In the genomic region with DNA sequence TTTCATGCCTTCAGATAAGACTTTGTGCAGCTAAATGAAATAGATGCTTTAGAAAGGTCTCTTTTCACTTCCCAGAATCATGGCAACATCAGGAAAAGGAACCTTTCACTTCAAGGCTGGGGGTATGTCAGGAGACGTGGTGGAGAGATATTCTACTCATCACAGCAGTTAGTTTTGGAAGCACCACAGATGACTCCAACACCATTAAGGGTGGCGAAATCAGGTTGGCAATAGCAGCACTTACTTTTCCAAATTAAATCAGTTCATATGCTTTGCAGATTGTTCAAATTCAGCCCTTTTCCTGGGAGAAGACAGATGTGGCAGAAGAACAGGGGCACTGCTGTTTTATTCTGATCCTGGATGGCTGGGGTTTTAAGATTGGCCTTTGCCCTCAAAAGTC, we compare ENCODE assay signal across 23 cellular contexts.
DNase-seq lines count a peak whose midpoint lies in the region; ATAC-seq and TF ChIP-seq lines count a peak whose summit lies in the region.
"Had no signal": no experiment of that assay in that cellular context is flagged by ENCODE, and none has a peak within 500 bp of the region (broad histone marks: within the 10 kb centered on the region; RNA-seq: fewer than 3 reads in every experiment).

No MANE protein-coding gene starts in this region.

- H3K4me1 Mint-ChIP-seq in activated CD4-positive, alpha-beta T cell treated with anti-CD3 and anti-CD28 coated beads for 36 hours: peaks cover 93% of the 10 kb centered on the region
- H3K4me1 Mint-ChIP-seq in CD4-positive, CD25-positive, alpha-beta regulatory T cell: peaks cover 64 to 95% (median 80%) of the 10 kb centered on the region in 4 donors
- H3K4me1 Mint-ChIP-seq in T-helper 17 cell (peaks cover 84% of the 10 kb centered on the region), WTC11 (peaks cover 15% of the 10 kb centered on the region)

- peak overlapping the region; percentile 61 for H3K4me3 Mint-ChIP-seq in activated CD4-positive, alpha-beta T cell treated with anti-CD3 and anti-CD28 coated beads for 36 hours
- H3K4me3 Mint-ChIP-seq in CD4-positive, CD25-positive, alpha-beta regulatory T cell: peak overlapping the region; percentile 28 to 85 (median 56)
- H3K4me3 Mint-ChIP-seq in T-helper 17 cell: peak overlapping the region; percentile 90
- no peak overlapping the region for H3K4me3 Mint-ChIP-seq in WTC11

- H3K27me3 ChIP-seq in CD4-positive, CD25-positive, alpha-beta regulatory T cell (ENCODE audit: control insufficient read depth, insufficient read depth, low read length): no peaks in the 10 kb centered on the region

- POLR2A ChIA-PET in activated CD4-positive, alpha-beta T cell treated with anti-CD3 and anti-CD28 coated beads for 36 hours (lab: Charles Lee): interaction anchor here (0.9 to 1.8 kb wide), 3 partner anchors 18 to 82 kb away, joined by 3 to 7 read pairs (median 6); no protein-coding TSS in a partner anchor
- POLR2A ChIA-PET in WTC11 (lab: Charles Lee): no interaction called here

- no peaks in the 10 kb centered on the region for H3K9me3 ChIP-seq in CD4-positive, CD25-positive, alpha-beta regulatory T cell (ENCODE audit: control insufficient read depth in 2 of 2, low read length in 2 of 2)
- no peaks in the 10 kb centered on the region for H3K9me3 ChIP-seq in T-helper 17 cell (ENCODE audit: control insufficient read depth, low read length, poor library complexity, severe bottlenecking)

- intact Hi-C loops in activated CD4-positive, alpha-beta T cell treated with anti-CD3 and anti-CD28 coated beads for 36 hours (cut with DNase I, micrococcal nuclease): no loop called here

- H3K27ac ChIP-seq in CD4-positive, CD25-positive, alpha-beta regulatory T cell (ENCODE audit: insufficient read depth, low read length, poor library complexity, severe bottlenecking): no peak overlapping the region
- H3K27ac ChIP-seq: C4-2B, dorsolateral prefrontal cortex, WERI-Rb-1 had no signal

- CTCF ChIA-PET in activated CD4-positive, alpha-beta T cell treated with anti-CD3 and anti-CD28 coated beads for 36 hours (lab: Charles Lee): no interaction called here
- CTCF ChIA-PET in WTC11 (lab: Charles Lee): no interaction called here

- H3K27me3 Mint-ChIP-seq in activated CD4-positive, alpha-beta T cell treated with anti-CD3 and anti-CD28 coated beads for 36 hours: no peaks in the 10 kb centered on the region
- H3K27me3 Mint-ChIP-seq in CD4-positive, CD25-positive, alpha-beta regulatory T cell: no peaks in the 10 kb centered on the region
- no peaks in the 10 kb centered on the region for H3K27me3 Mint-ChIP-seq in T-helper 17 cell
- no peaks in the 10 kb centered on the region for H3K27me3 Mint-ChIP-seq in WTC11 (ENCODE audit: low read depth)

- peaks cover 64% of the 10 kb centered on the region for H3K4me1 ChIP-seq in CD4-positive, CD25-positive, alpha-beta regulatory T cell (ENCODE audit: control insufficient read depth, insufficient read depth, low read length, poor library complexity, severe bottlenecking)

- no peak for TF ChIP-seq CTCF in fibroblast of the aortic adventitia (IDR thresholded peaks at IDR 0.05; ENCODE audit: insufficient read depth, low read length)
- no peak for TF ChIP-seq CTCF in WTC11 (IDR thresholded peaks at IDR 0.05)

- ATAC-seq in activated CD4-positive, alpha-beta T cell treated with anti-CD3 and anti-CD28 coated beads for 36 hours: no peak
- ATAC-seq in CD4-positive, CD25-positive, alpha-beta regulatory T cell (ENCODE audit: low read depth in 2 of 2): no peak
- ATAC-seq in T-helper 17 cell (no peak), WTC11 (no peak)
- ATAC-seq: HepG2, PC-3 had no signal

- no peak for DNase-seq in activated CD4-positive, alpha-beta T cell treated with anti-CD3 and anti-CD28 coated beads for 36 hours
- DNase-seq in activated CD4-positive, alpha-beta T cell treated with anti-CD3 and anti-CD28 coated beads for 1 hour: no peak
- no peak for DNase-seq in CD4-positive, CD25-positive, alpha-beta regulatory T cell
- no peak for DNase-seq in T-helper 17 cell
- peak; percentile 31 for DNase-seq in fibroblast of the aortic adventitia (ENCODE audit: low read depth)
- DNase-seq in WTC11 (ENCODE audit: low spot score): no peak
- DNase-seq in stimulated activated naive CD4-positive, alpha-beta T cell (lab: John Stamatoyannopoulos, UW): no peak
- no peak for DNase-seq in NCI-H1092 (lab: John Stamatoyannopoulos, UW)
- DNase-seq: activated gamma-delta T cell; aorta; caudate nucleus; dorsolateral prefrontal cortex; foreskin melanocyte; GF-D8; NCI-H226; NCI-H774; PC-3; SHP77 treated with DMSO at 0.1 percent for 48 hours; stimulated activated CD4-positive, alpha-beta T cell treated with anti-CD3 and anti-CD28 coated beads, Interleukin-4, amount 100 ng/mL, for 1 hour; WERI-Rb-1 had no signal

- peaks cover 9% of the 10 kb centered on the region for H3K36me3 ChIP-seq in CD4-positive, CD25-positive, alpha-beta regulatory T cell (ENCODE audit: control insufficient read depth, insufficient read depth, low read length)
- H3K36me3 ChIP-seq: WERI-Rb-1 had no signal

- H3K4me3 ChIP-seq in CD4-positive, CD25-positive, alpha-beta regulatory T cell (ENCODE audit: low read depth, low read length): peak overlapping the region; percentile 71
- H3K4me3 ChIP-seq in fibroblast of the aortic adventitia (ENCODE audit: low read depth, low read length): no peak overlapping the region
- H3K4me3 ChIP-seq: dorsolateral prefrontal cortex, lung had no signal

- H3K36me3 Mint-ChIP-seq in activated CD4-positive, alpha-beta T cell treated with anti-CD3 and anti-CD28 coated beads for 36 hours (ENCODE audit: low read depth): peaks cover 20% of the 10 kb centered on the region
- H3K36me3 Mint-ChIP-seq in CD4-positive, CD25-positive, alpha-beta regulatory T cell: peaks cover 19% of the 10 kb centered on the region
- H3K36me3 Mint-ChIP-seq in T-helper 17 cell (ENCODE audit: low read depth) (peaks cover 4% of the 10 kb centered on the region), WTC11 (no peaks in the 10 kb centered on the region)

- H3K9me3 Mint-ChIP-seq in activated CD4-positive, alpha-beta T cell treated with anti-CD3 and anti-CD28 coated beads for 36 hours (ENCODE audit: low read depth): no peaks in the 10 kb centered on the region
- no peaks in the 10 kb centered on the region for H3K9me3 Mint-ChIP-seq in CD4-positive, CD25-positive, alpha-beta regulatory T cell
- H3K9me3 Mint-ChIP-seq in WTC11: no peaks in the 10 kb centered on the region

- H3K27ac Mint-ChIP-seq in activated CD4-positive, alpha-beta T cell treated with anti-CD3 and anti-CD28 coated beads for 36 hours: peak overlapping the region; percentile 99
- peak overlapping the region; percentile 68 to 93 (median 77) for H3K27ac Mint-ChIP-seq in CD4-positive, CD25-positive, alpha-beta regulatory T cell
- H3K27ac Mint-ChIP-seq in T-helper 17 cell (peak overlapping the region; percentile 98), WTC11 (no peak overlapping the region)

TF ChIP-seq in WTC11, 78 proteins besides CTCF, POLR2A, EP300 and RAD21:
- TF ChIP-seq ZNF396 (CRISPR knock-in tag; IDR thresholded peaks at IDR 0.05; ENCODE audit: borderline replicate concordance): no peak
- TF ChIP-seq EMX1 (CRISPR knock-in tag; IDR thresholded peaks at IDR 0.05): no peak
- TF ChIP-seq, protein P1, sequence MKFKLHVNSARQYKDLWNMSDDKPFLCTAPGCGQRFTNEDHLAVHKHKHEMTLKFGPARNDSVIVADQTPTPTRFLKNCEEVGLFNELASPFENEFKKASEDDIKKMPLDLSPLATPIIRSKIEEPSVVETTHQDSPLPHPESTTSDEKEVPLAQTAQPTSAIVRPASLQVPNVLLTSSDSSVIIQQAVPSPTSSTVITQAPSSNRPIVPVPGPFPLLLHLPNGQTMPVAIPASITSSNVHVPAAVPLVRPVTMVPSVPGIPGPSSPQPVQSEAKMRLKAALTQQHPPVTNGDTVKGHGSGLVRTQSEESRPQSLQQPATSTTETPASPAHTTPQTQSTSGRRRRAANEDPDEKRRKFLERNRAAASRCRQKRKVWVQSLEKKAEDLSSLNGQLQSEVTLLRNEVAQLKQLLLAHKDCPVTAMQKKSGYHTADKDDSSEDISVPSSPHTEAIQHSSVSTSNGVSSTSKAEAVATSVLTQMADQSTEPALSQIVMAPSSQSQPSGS (CRISPR knock-in tag; IDR thresholded peaks at IDR 0.05; ENCODE audit: borderline replicate concordance, low read depth): no peak
- no peak for TF ChIP-seq JUN (CRISPR knock-in tag; IDR thresholded peaks at IDR 0.05)
- TF ChIP-seq FOXK1 (CRISPR knock-in tag; IDR thresholded peaks at IDR 0.05): no peak
